ENCODE assay signal across 30 cellular contexts in genomic region chr18:79729611-79730010, GRCh38.
"Had no signal": no experiment of that assay in that cellular context is flagged by ENCODE, and none has a peak within 500 bp of the region (broad histone marks: within the 10 kb centered on the region; RNA-seq: fewer than 3 reads in every experiment).

No MANE protein-coding gene starts in this region.

- H3K4me1 Mint-ChIP-seq: activated B cell treated with CpG ODN at 0.5 μM for 24 hours; activated naive CD4-positive, alpha-beta T cell treated with anti-CD3 and anti-CD28 coated beads, Interleukin-2, amount 10 ng/mL, durations not matched to agents 7 days and 5 days; activated naive CD8-positive, alpha-beta T cell treated with anti-CD3 and anti-CD28 coated beads, Interleukin-2, amount 10 ng/mL, durations not matched to agents 7 days and 5 days; brain had no signal

- H3K9me3 Mint-ChIP-seq: activated naive CD4-positive, alpha-beta T cell treated with anti-CD3 and anti-CD28 coated beads, Interleukin-2, amount 50 U/mL, for 24 hours; activated naive CD8-positive, alpha-beta T cell treated with anti-CD3 and anti-CD28 coated beads, Interleukin-2, amount 50 U/mL, for 24 hours; activated T-cell treated with anti-CD3 and anti-CD28 coated beads, Interleukin-2, amount 50 U/mL, for 24 hours; central memory CD8-positive, alpha-beta T cell had no signal

- H3K27ac Mint-ChIP-seq: activated B cell treated with CpG ODN at 0.5 μM for 24 hours; activated CD4-positive, alpha-beta memory T cell treated with anti-CD3 and anti-CD28 coated beads for 36 hours; activated CD4-positive, alpha-beta T cell treated with anti-CD3 and anti-CD28 coated beads, Interleukin-2, amount 10 ng/mL, durations not matched to agents 24 days and 14 days; activated CD8-positive, alpha-beta T cell treated with anti-CD3 and anti-CD28 coated beads for 36 hours; activated naive CD4-positive, alpha-beta T cell treated with anti-CD3 and anti-CD28 coated beads, Interleukin-2, amount 10 ng/mL, durations not matched to agents 7 days and 5 days; activated naive CD4-positive, alpha-beta T cell treated with anti-CD3 and anti-CD28 coated beads, Interleukin-2, amount 50 U/mL, for 24 hours; activated naive CD8-positive, alpha-beta T cell; activated naive CD8-positive, alpha-beta T cell treated with anti-CD3 and anti-CD28 coated beads, Interleukin-2, amount 10 ng/mL, durations not matched to agents 7 days and 5 days; activated naive CD8-positive, alpha-beta T cell treated with anti-CD3 and anti-CD28 coated beads, Interleukin-2, amount 50 U/mL, for 24 hours; activated T-helper 2 cell treated with anti-CD3 and anti-CD28 coated beads, Interferon-gamma antibody, Interleukin-2, Interleukin-4, amounts not matched to agents 10 μg/mL and 5 μg/mL and 100 μg/mL, durations not matched to agents 14 hours and 24 hours and 36 hours; brain; T-cell; T-helper 2 cell treated with Interferon-gamma antibody and Interleukin-4, amounts not matched to agents 5 μg/mL and 100 μg/mL, for 36 hours had no signal

- DNase-seq: activated B cell treated with CpG ODN at 0.5 μM for 24 hours; activated CD4-positive, alpha-beta memory T cell treated with anti-CD3 and anti-CD28 coated beads for 36 hours; activated CD4-positive, alpha-beta T cell treated with anti-CD3 and anti-CD28 coated beads for 4 hours; activated CD4-positive, alpha-beta T cell treated with anti-CD3 and anti-CD28 coated beads, Interleukin-2, amount 10 ng/mL, durations not matched to agents 24 days and 14 days; activated CD4-positive, alpha-beta T cell treated with anti-CD3 and anti-CD28 coated beads, Interleukin-2, amount 50 U/mL, for 1 hour; activated CD4-positive, alpha-beta T cell treated with anti-CD3 and anti-CD28 coated beads, Interleukin-2, amount 50 U/mL, for 4 hours; activated CD4-positive, CD25-positive, alpha-beta regulatory T cell treated with anti-CD3 and anti-CD28 coated beads, Interleukin-2, amount 50 U/mL, for 72 hours; activated CD8-positive, alpha-beta memory T cell treated with anti-CD3 and anti-CD28 coated beads, Interleukin-2, amount 50 U/mL, for 48 hours; activated CD8-positive, alpha-beta T cell treated with anti-CD3 and anti-CD28 coated beads for 36 hours; activated effector memory CD4-positive, alpha-beta T cell treated with Interleukin-2 at 50 U/mL for 16 hours; activated gamma-delta T cell; activated naive CD4-positive, alpha-beta T cell treated with anti-CD3 and anti-CD28 coated beads, Interleukin-2, amount 10 ng/mL, durations not matched to agents 7 days and 5 days; activated naive CD4-positive, alpha-beta T cell treated with Interleukin-2 at 50 U/mL for 16 hours; activated naive CD8-positive, alpha-beta T cell treated with anti-CD3 and anti-CD28 coated beads, Interleukin-2, amount 10 ng/mL, durations not matched to agents 7 days and 5 days; activated naive CD8-positive, alpha-beta T cell treated with anti-CD3 and anti-CD28 coated beads, Interleukin-2, amount 50 U/mL, for 24 hours; activated T-cell treated with anti-CD3 and anti-CD28 coated beads, Interleukin-2, amount 50 U/mL, for 24 hours; activated T-cell treated with anti-CD3 and anti-CD28 coated beads, Interleukin-2, amount 50 U/mL, for 48 hours; amygdala; anterior cingulate cortex; caudate nucleus; cerebellar nuclear complex; T-cell; T-helper 2 cell; T-helper 9 cell had no signal

- H3K4me3 Mint-ChIP-seq: activated B cell treated with CpG ODN at 0.5 μM for 24 hours; activated CD4-positive, alpha-beta memory T cell treated with anti-CD3 and anti-CD28 coated beads for 36 hours; activated CD4-positive, alpha-beta T cell treated with anti-CD3 and anti-CD28 coated beads, Interleukin-2, amount 10 ng/mL, durations not matched to agents 24 days and 14 days; activated CD8-positive, alpha-beta T cell treated with anti-CD3 and anti-CD28 coated beads for 36 hours; activated naive CD4-positive, alpha-beta T cell treated with anti-CD3 and anti-CD28 coated beads, Interleukin-2, amount 10 ng/mL, durations not matched to agents 7 days and 5 days; activated naive CD4-positive, alpha-beta T cell treated with anti-CD3 and anti-CD28 coated beads, Interleukin-2, amount 50 U/mL, for 24 hours; activated naive CD8-positive, alpha-beta T cell; activated naive CD8-positive, alpha-beta T cell treated with anti-CD3 and anti-CD28 coated beads, Interleukin-2, amount 10 ng/mL, durations not matched to agents 7 days and 5 days; activated naive CD8-positive, alpha-beta T cell treated with anti-CD3 and anti-CD28 coated beads, Interleukin-2, amount 50 U/mL, for 24 hours; activated T-cell treated with anti-CD3 and anti-CD28 coated beads, Interleukin-2, amount 50 U/mL, for 24 hours; brain; central memory CD8-positive, alpha-beta T cell; T-helper 2 cell treated with Interferon-gamma antibody and Interleukin-4, amounts not matched to agents 5 μg/mL and 100 μg/mL, for 36 hours had no signal

- ATAC-seq: activated CD8-positive, alpha-beta T cell treated with anti-CD3 and anti-CD28 coated beads for 36 hours; activated naive CD8-positive, alpha-beta T cell treated with anti-CD3 and anti-CD28 coated beads, Interleukin-2, amount 50 U/mL, for 24 hours; T-cell had no signal

- H3K27me3 Mint-ChIP-seq: activated B cell treated with CpG ODN at 0.5 μM for 24 hours; activated CD4-positive, alpha-beta memory T cell treated with anti-CD3 and anti-CD28 coated beads for 36 hours; activated CD4-positive, alpha-beta T cell treated with anti-CD3 and anti-CD28 coated beads, Interleukin-2, amount 10 ng/mL, durations not matched to agents 24 days and 14 days; activated CD8-positive, alpha-beta T cell treated with anti-CD3 and anti-CD28 coated beads for 36 hours; activated naive CD4-positive, alpha-beta T cell treated with anti-CD3 and anti-CD28 coated beads, Interleukin-2, amount 10 ng/mL, durations not matched to agents 7 days and 5 days; activated naive CD4-positive, alpha-beta T cell treated with anti-CD3 and anti-CD28 coated beads, Interleukin-2, amount 50 U/mL, for 24 hours; activated naive CD8-positive, alpha-beta T cell; activated naive CD8-positive, alpha-beta T cell treated with anti-CD3 and anti-CD28 coated beads, Interleukin-2, amount 10 ng/mL, durations not matched to agents 7 days and 5 days; activated naive CD8-positive, alpha-beta T cell treated with anti-CD3 and anti-CD28 coated beads, Interleukin-2, amount 50 U/mL, for 24 hours; activated T-cell treated with anti-CD3 and anti-CD28 coated beads, Interleukin-2, amount 50 U/mL, for 24 hours; brain; central memory CD8-positive, alpha-beta T cell; T-cell had no signal
